ENCODE assay signal across 1 cellular context in genomic region chr10:116989439-116989838, GRCh38.
TF ChIP-seq lines count a peak whose summit lies in the region.

No MANE protein-coding gene starts in this region.

TF ChIP-seq in WTC11, 78 proteins besides CTCF, POLR2A, EP300 and RAD21 (continued from another document):
- TF ChIP-seq ATF3 (CRISPR knock-in tag; conservative IDR thresholded peaks at IDR 0.05), result no peak
- TF ChIP-seq SMAD3 (CRISPR knock-in tag; IDR thresholded peaks at IDR 0.05; ENCODE audit: borderline replicate concordance), result no peak
- TF ChIP-seq TEAD1 (CRISPR knock-in tag; IDR thresholded peaks at IDR 0.05), result no peak
- no peak for TF ChIP-seq NFE2L1 (CRISPR knock-in tag; IDR thresholded peaks at IDR 0.05)
- no peak for TF ChIP-seq ZNF396 (CRISPR knock-in tag; IDR thresholded peaks at IDR 0.05; ENCODE audit: borderline replicate concordance)
TF ChIP-seq in WTC11: peak in this region for 0.
